ENCODE assay signal across 33 cellular contexts in genomic region chr7:121938429-121938996, GRCh38.
DNase-seq lines count a peak whose midpoint lies in the region; ATAC-seq, FAIRE-seq and TF ChIP-seq lines count a peak whose summit lies in the region.
"Had no signal": no experiment of that assay in that cellular context is flagged by ENCODE, and none has a peak within 500 bp of the region (broad histone marks: within the 10 kb centered on the region; RNA-seq: fewer than 3 reads in every experiment).

No MANE protein-coding gene starts in this region.

- peaks cover 5% of the 10 kb centered on the region for H3K36me3 Mint-ChIP-seq in endodermal cell (ENCODE audit: low read depth)
- H3K36me3 Mint-ChIP-seq: naive B cell had no signal

- H3K27me3 ChIP-seq in HUES64 (ENCODE audit: insufficient read depth, low read length) (no peaks in the 10 kb centered on the region), endodermal cell (ENCODE audit: control insufficient read depth, insufficient read depth, low read length, poor library complexity, severe bottlenecking) (no peaks in the 10 kb centered on the region), keratinocyte (ENCODE audit: control insufficient read depth, extremely low read depth, insufficient read depth, low read length) (no peaks in the 10 kb centered on the region)
- H3K27me3 ChIP-seq: BE2C, gastrocnemius medialis, upper lobe of left lung had no signal

- H3K27ac Mint-ChIP-seq in endodermal cell = peak overlapping the region; percentile 32
- H3K27ac Mint-ChIP-seq: activated CD8-positive, alpha-beta T cell treated with anti-CD3 and anti-CD28 coated beads for 36 hours; naive B cell had no signal

- DNase-seq in ELF-1 (ENCODE audit: low read depth, low spot score) (peak; percentile 65), endodermal cell (peak; percentile 81), keratinocyte (ENCODE audit: low read depth, low spot score) (no peak)
- no peak for DNase-seq in activated effector memory CD4-positive, alpha-beta T cell treated with anti-CD3 and anti-CD28 coated beads, Interleukin-2, amount 50 U/mL, for 16 hours
- DNase-seq: activated CD8-positive, alpha-beta T cell treated with anti-CD3 and anti-CD28 coated beads for 36 hours; activated gamma-delta T cell treated with Interleukin-2 at 50 U/mL for 16 hours; activated T-cell treated with anti-CD3 and anti-CD28 coated beads for 4 hours; BE2C; DMS53; effector memory CD4-positive, alpha-beta T cell; gastrocnemius medialis; GF-D8; GOT3; IMR-90; naive B cell; NCI-H1048; NCI-H2029; NCI-H345; NCI-H82; stimulated activated CD4-positive, alpha-beta T cell treated with anti-CD3 and anti-CD28 coated beads, Interleukin-1b, Interleukin-23, amount 100 ng/mL, for 48 hours; upper lobe of left lung had no signal

- H3K9me3 ChIP-seq in HUES64 (ENCODE audit: insufficient read depth, low read depth, low read length) = no peaks in the 10 kb centered on the region
- H3K9me3 ChIP-seq in endodermal cell (ENCODE audit: control insufficient read depth, low read length) = no peaks in the 10 kb centered on the region
- no peaks in the 10 kb centered on the region for H3K9me3 ChIP-seq in keratinocyte (ENCODE audit: control insufficient read depth, low read depth, low read length)
- H3K9me3 ChIP-seq: A549, BE2C, gastrocnemius medialis, upper lobe of left lung had no signal

- H3K9me1 ChIP-seq in keratinocyte (ENCODE audit: control insufficient read depth, extremely low read depth, insufficient read depth, low read length) = no peaks in the 10 kb centered on the region

- H3K4me1 Mint-ChIP-seq in endodermal cell = peaks cover 65% of the 10 kb centered on the region
- H3K4me1 Mint-ChIP-seq: naive B cell had no signal

- peaks cover 76% of the 10 kb centered on the region for H3K4me1 ChIP-seq in HUES64 (ENCODE audit: insufficient read depth, low read length)
- H3K4me1 ChIP-seq in endodermal cell (ENCODE audit: control insufficient read depth, insufficient read depth, low read length) = peaks cover 17% of the 10 kb centered on the region
- H3K4me1 ChIP-seq in keratinocyte (ENCODE audit: control insufficient read depth, extremely low read depth, insufficient read depth, low read length) = peaks cover 27% of the 10 kb centered on the region
- H3K4me1 ChIP-seq: A549, BE2C, gastrocnemius medialis, upper lobe of left lung had no signal

- dilution Hi-C loops in keratinocyte (cut with MboI; ENCODE audit: extremely low pct_ligation_motif_present, low sequenced_read_pairs) = no loop called here

- H3K36me3 ChIP-seq in HUES64 (ENCODE audit: insufficient read depth, low read length) (peaks cover 8% of the 10 kb centered on the region; the same call in 1 of the 2 replicates), endodermal cell (ENCODE audit: control insufficient read depth, insufficient read depth, low read length) (no peaks in the 10 kb centered on the region), keratinocyte (ENCODE audit: control insufficient read depth in 2 of 2, extremely low read depth in 1 of 2, insufficient read depth in 2 of 2, low read length in 2 of 2) (peaks cover 0 to 2% of the 10 kb centered on the region in 2 experiments)
- H3K36me3 ChIP-seq: BE2C, gastrocnemius medialis, upper lobe of left lung had no signal

- no peaks in the 10 kb centered on the region for H3K9me3 Mint-ChIP-seq in endodermal cell
- H3K9me3 Mint-ChIP-seq: activated CD8-positive, alpha-beta T cell treated with anti-CD3 and anti-CD28 coated beads for 36 hours; naive B cell had no signal

- H3K79me2 ChIP-seq in keratinocyte (ENCODE audit: control insufficient read depth, insufficient read depth, low read length) = no peaks in the 10 kb centered on the region

- no peak for ATAC-seq in HG03439 (IDR thresholded peaks at IDR 0.05; ENCODE audit: unreplicated experiment)
- no peak for ATAC-seq in HG02610 (IDR thresholded peaks at IDR 0.05; ENCODE audit: unreplicated experiment)
- ATAC-seq in HG02759 (IDR thresholded peaks at IDR 0.05; ENCODE audit: unreplicated experiment) = no peak
- ATAC-seq: A549; activated CD8-positive, alpha-beta T cell treated with anti-CD3 and anti-CD28 coated beads for 36 hours; esophagus mucosa; gastrocnemius medialis; left lobe of liver; Panc1 had no signal

- peak overlapping the region; percentile 39 for H2AFZ ChIP-seq in keratinocyte (ENCODE audit: control insufficient read depth, low read length)

- H3K4me2 ChIP-seq in keratinocyte (ENCODE audit: control insufficient read depth, extremely low read depth, insufficient read depth, low read depth, low read length) = peak overlapping the region; percentile 18
- H3K4me2 ChIP-seq: A549 had no signal

- no peak for FAIRE-seq in keratinocyte (lab: Jason Lieb, UNC)
- FAIRE-seq: A549, bronchial epithelial cell, colon had no signal

- H3K4me3 ChIP-seq in HUES64 (ENCODE audit: low read length) (peak overlapping the region; percentile 38), endodermal cell (ENCODE audit: low read length) (no peak overlapping the region), keratinocyte (ENCODE audit: control insufficient read depth in 2 of 3, extremely low read depth in 1 of 3, insufficient read depth in 2 of 3, low read depth in 1 of 3, low read length in 3 of 3) (no peak overlapping the region)
- H3K4me3 ChIP-seq: A549, gastrocnemius medialis, skin epidermis, upper lobe of left lung had no signal

- no peak overlapping the region for H3K4me3 Mint-ChIP-seq in endodermal cell
- H3K4me3 Mint-ChIP-seq: activated CD8-positive, alpha-beta T cell treated with anti-CD3 and anti-CD28 coated beads for 36 hours; naive B cell had no signal

- H3K27ac ChIP-seq in HUES64 (ENCODE audit: low read depth, low read length) = peak overlapping the region; percentile 98
- peak overlapping the region; percentile 29 for H3K27ac ChIP-seq in endodermal cell (ENCODE audit: low read depth, low read length)
- no peak overlapping the region for H3K27ac ChIP-seq in keratinocyte (ENCODE audit: control insufficient read depth, insufficient read depth, low read length)
- H3K27ac ChIP-seq: A549, gastrocnemius medialis, HL-60, upper lobe of left lung had no signal

- TF ChIP-seq CTCF in endodermal cell (conservative IDR thresholded peaks at IDR 0.05) = no peak
- no peak for TF ChIP-seq CTCF in keratinocyte (optimal IDR thresholded peaks at IDR 0.05 in 1 of 3, IDR thresholded peaks at IDR 0.05 in 1 of 3, conservative IDR thresholded peaks at IDR 0.05 in 1 of 3; ENCODE audit: extremely low read depth in 1 of 3, insufficient read depth in 2 of 3, low read length in 3 of 3)

- no peaks in the 10 kb centered on the region for H3K27me3 Mint-ChIP-seq in endodermal cell (ENCODE audit: insufficient read depth)
- H3K27me3 Mint-ChIP-seq: activated CD8-positive, alpha-beta T cell treated with anti-CD3 and anti-CD28 coated beads for 36 hours; naive B cell had no signal

- H3K9ac ChIP-seq in HUES64 (ENCODE audit: low read depth, low read length) (peak overlapping the region; percentile 80), endodermal cell (ENCODE audit: extremely low read depth, low read length, poor library complexity, severe bottlenecking) (no peak overlapping the region), keratinocyte (ENCODE audit: control insufficient read depth, extremely low read depth, insufficient read depth, low read length) (no peak overlapping the region)

- 0% methylated on average over 2 of the region's 4 CpGs for WGBS in HUES64
- 24 to 27% methylated on average over 2 to 4 of the region's 4 CpGs for WGBS in endodermal cell (ENCODE audit: insufficient coverage in 1 of 2, insufficient read length in 1 of 2), 2 experiments

- no peaks in the 10 kb centered on the region for H4K20me1 ChIP-seq in keratinocyte (ENCODE audit: control insufficient read depth, extremely low read depth, insufficient read depth, low read length)

Comparison
In these comparisons a context has a peak if more than half of its experiments do, and no peak if none do; other contexts are left out.
1. DNase-seq: peak in ELF-1 (single experiment) and endodermal cell (single experiment); none in keratinocyte (single experiment) and activated effector memory CD4-positive, alpha-beta T cell treated with anti-CD3 and anti-CD28 coated beads, Interleukin-2, amount 50 U/mL, for 16 hours (single experiment).